Comparison of ENCODE assay signal across 20 cellular contexts in genomic region chr19:28169168-28169862, GRCh38.
DNase-seq lines count a peak whose midpoint lies in the region; ATAC-seq and TF ChIP-seq lines count a peak whose summit lies in the region.
"Had no signal": no experiment of that assay in that cellular context is flagged by ENCODE, and none has a peak within 500 bp of the region (broad histone marks: within the 10 kb centered on the region; RNA-seq: fewer than 3 reads in every experiment).

No MANE protein-coding gene starts in this region.

- H3K4me1 Mint-ChIP-seq in WTC11, result peaks cover 62% of the 10 kb centered on the region
- no peaks in the 10 kb centered on the region for H3K4me1 Mint-ChIP-seq in activated CD4-positive, alpha-beta T cell treated with anti-CD3 and anti-CD28 coated beads, Interleukin-2, amount 10 ng/mL, durations not matched to agents 24 days and 14 days
- H3K4me1 Mint-ChIP-seq: activated CD8-positive, alpha-beta memory T cell treated with anti-CD3 and anti-CD28 coated beads, Interleukin-2, amount 10 ng/mL, durations not matched to agents 7 days and 5 days; activated naive CD8-positive, alpha-beta T cell treated with anti-CD3 and anti-CD28 coated beads for 36 hours had no signal

- CTCF ChIA-PET in WTC11 (lab: Charles Lee), result interaction anchor here (0.9 to 2.8 kb wide), 5 partner anchors 16 to 203 kb away, joined by 3 to 9 read pairs (median 3); no protein-coding TSS in a partner anchor

- peak overlapping the region; percentile 29 for H3K4me3 Mint-ChIP-seq in WTC11
- H3K4me3 Mint-ChIP-seq in activated CD4-positive, alpha-beta T cell treated with anti-CD3 and anti-CD28 coated beads, Interleukin-2, amount 10 ng/mL, durations not matched to agents 24 days and 14 days, result no peak overlapping the region
- H3K4me3 Mint-ChIP-seq: activated CD8-positive, alpha-beta memory T cell treated with anti-CD3 and anti-CD28 coated beads, Interleukin-2, amount 10 ng/mL, durations not matched to agents 7 days and 5 days; activated naive CD8-positive, alpha-beta T cell treated with anti-CD3 and anti-CD28 coated beads for 36 hours had no signal

- DNase-seq in NCI-H1105 (lab: John Stamatoyannopoulos, UW), result peak; percentile 16
- peak; percentile 32 for DNase-seq in WTC11 (ENCODE audit: low spot score)
- peak; percentile 78 for DNase-seq in islet precursor cell
- no peak for DNase-seq in KG1 (lab: John Stamatoyannopoulos, UW)
- DNase-seq in activated CD4-positive, alpha-beta T cell treated with anti-CD3 and anti-CD28 coated beads, Interleukin-2, amount 10 ng/mL, durations not matched to agents 24 days and 14 days, result no peak
- no peak for DNase-seq in NCI-H510A (lab: John Stamatoyannopoulos, UW)
- no peak for DNase-seq in cerebellar nuclear complex (lab: John Stamatoyannopoulos, UW)
- DNase-seq: activated CD4-positive, alpha-beta T cell treated with anti-CD3 and anti-CD28 coated beads for 1 hour; activated CD8-positive, alpha-beta memory T cell treated with anti-CD3 and anti-CD28 coated beads, Interleukin-2, amount 10 ng/mL, durations not matched to agents 7 days and 5 days; activated naive CD8-positive, alpha-beta T cell treated with anti-CD3 and anti-CD28 coated beads for 36 hours; HCEC 1CT; hippocampal formation; left cardiac atrium; midbrain; spleen; T1000 had no signal

- ATAC-seq in WTC11, result peak; percentile 83
- ATAC-seq: activated CD8-positive, alpha-beta memory T cell treated with anti-CD3 and anti-CD28 coated beads, Interleukin-2, amount 10 ng/mL, durations not matched to agents 7 days and 5 days had no signal

- POLR2A ChIA-PET in WTC11 (lab: Charles Lee), result interaction anchor here (0.9 kb wide), 1 partner anchor 69 kb away, joined by 3 read pairs; no protein-coding TSS in a partner anchor

- no peaks in the 10 kb centered on the region for H3K36me3 Mint-ChIP-seq in WTC11
- H3K36me3 Mint-ChIP-seq in activated CD4-positive, alpha-beta T cell treated with anti-CD3 and anti-CD28 coated beads, Interleukin-2, amount 10 ng/mL, durations not matched to agents 24 days and 14 days (ENCODE audit: low read depth), result no peaks in the 10 kb centered on the region
- H3K36me3 Mint-ChIP-seq: activated CD8-positive, alpha-beta memory T cell treated with anti-CD3 and anti-CD28 coated beads, Interleukin-2, amount 10 ng/mL, durations not matched to agents 7 days and 5 days; activated naive CD8-positive, alpha-beta T cell treated with anti-CD3 and anti-CD28 coated beads for 36 hours had no signal

- peaks cover 13% of the 10 kb centered on the region for H3K9me3 Mint-ChIP-seq in WTC11
- peaks cover 9% of the 10 kb centered on the region for H3K9me3 Mint-ChIP-seq in activated CD4-positive, alpha-beta T cell treated with anti-CD3 and anti-CD28 coated beads, Interleukin-2, amount 10 ng/mL, durations not matched to agents 24 days and 14 days
- H3K9me3 Mint-ChIP-seq: activated naive CD8-positive, alpha-beta T cell treated with anti-CD3 and anti-CD28 coated beads for 36 hours had no signal

- peak overlapping the region; percentile 52 for H3K27ac ChIP-seq in 22Rv1
- H3K27ac ChIP-seq: BLaER1 treated with 17β-estradiol and CSF1 and Interleukin-3, amounts not matched to agents 10 nM and 100 nM; coronary artery; spleen; vagina had no signal

- intact Hi-C loops in activated CD4-positive, alpha-beta T cell treated with anti-CD3 and anti-CD28 coated beads, Interleukin-2, amount 10 ng/mL, durations not matched to agents 24 days and 14 days (cut with micrococcal nuclease), result no loop called here

- TF ChIP-seq CTCF in 22Rv1 (IDR thresholded peaks at IDR 0.05) (no peak), WTC11 (IDR thresholded peaks at IDR 0.05) (no peak)

- peak overlapping the region; percentile 98 for H3K27ac Mint-ChIP-seq in WTC11
- no peak overlapping the region for H3K27ac Mint-ChIP-seq in activated CD4-positive, alpha-beta T cell treated with anti-CD3 and anti-CD28 coated beads, Interleukin-2, amount 10 ng/mL, durations not matched to agents 24 days and 14 days
- H3K27ac Mint-ChIP-seq: activated CD8-positive, alpha-beta memory T cell treated with anti-CD3 and anti-CD28 coated beads, Interleukin-2, amount 10 ng/mL, durations not matched to agents 7 days and 5 days; activated naive CD8-positive, alpha-beta T cell treated with anti-CD3 and anti-CD28 coated beads for 36 hours had no signal

- H3K27me3 Mint-ChIP-seq in WTC11 (ENCODE audit: low read depth), result no peaks in the 10 kb centered on the region
- H3K27me3 Mint-ChIP-seq in activated CD4-positive, alpha-beta T cell treated with anti-CD3 and anti-CD28 coated beads, Interleukin-2, amount 10 ng/mL, durations not matched to agents 24 days and 14 days, result no peaks in the 10 kb centered on the region
- H3K27me3 Mint-ChIP-seq: activated CD8-positive, alpha-beta memory T cell treated with anti-CD3 and anti-CD28 coated beads, Interleukin-2, amount 10 ng/mL, durations not matched to agents 7 days and 5 days; activated naive CD8-positive, alpha-beta T cell treated with anti-CD3 and anti-CD28 coated beads for 36 hours had no signal

TF ChIP-seq in WTC11, 78 proteins besides CTCF, POLR2A, EP300 and RAD21:
- TF ChIP-seq TEAD4 (CRISPR knock-in tag; IDR thresholded peaks at IDR 0.05) (no peak), USF2 (CRISPR knock-in tag; IDR thresholded peaks at IDR 0.05) (no peak), SMAD4 (CRISPR knock-in tag; IDR thresholded peaks at IDR 0.05) (no peak), EMX1 (CRISPR knock-in tag; IDR thresholded peaks at IDR 0.05) (no peak), SP1 (CRISPR knock-in tag; conservative IDR thresholded peaks at IDR 0.05) (no peak), NFE2L1 (CRISPR knock-in tag; IDR thresholded peaks at IDR 0.05) (no peak), JUN (CRISPR knock-in tag; IDR thresholded peaks at IDR 0.05) (no peak), CBFB (CRISPR knock-in tag; IDR thresholded peaks at IDR 0.05; ENCODE audit: low read depth) (no peak), TP53 (CRISPR knock-in tag; IDR thresholded peaks at IDR 0.05) (no peak), GRHL2 (CRISPR knock-in tag; IDR thresholded peaks at IDR 0.05; ENCODE audit: insufficient replicate concordance, severe bottlenecking) (no peak), ZNF263 (CRISPR knock-in tag; IDR thresholded peaks at IDR 0.05; ENCODE audit: low read depth) (no peak), RORB (CRISPR knock-in tag; IDR thresholded peaks at IDR 0.05) (no peak), NFYB (CRISPR knock-in tag; conservative IDR thresholded peaks at IDR 0.05; ENCODE audit: low read depth) (no peak), TCF7 (CRISPR knock-in tag; IDR thresholded peaks at IDR 0.05; ENCODE audit: low read depth) (no peak), ZBTB21 (CRISPR knock-in tag; IDR thresholded peaks at IDR 0.05; ENCODE audit: borderline replicate concordance) (no peak), GABPB1 (CRISPR knock-in tag; IDR thresholded peaks at IDR 0.05) (no peak)
- TF ChIP-seq, protein P1, sequence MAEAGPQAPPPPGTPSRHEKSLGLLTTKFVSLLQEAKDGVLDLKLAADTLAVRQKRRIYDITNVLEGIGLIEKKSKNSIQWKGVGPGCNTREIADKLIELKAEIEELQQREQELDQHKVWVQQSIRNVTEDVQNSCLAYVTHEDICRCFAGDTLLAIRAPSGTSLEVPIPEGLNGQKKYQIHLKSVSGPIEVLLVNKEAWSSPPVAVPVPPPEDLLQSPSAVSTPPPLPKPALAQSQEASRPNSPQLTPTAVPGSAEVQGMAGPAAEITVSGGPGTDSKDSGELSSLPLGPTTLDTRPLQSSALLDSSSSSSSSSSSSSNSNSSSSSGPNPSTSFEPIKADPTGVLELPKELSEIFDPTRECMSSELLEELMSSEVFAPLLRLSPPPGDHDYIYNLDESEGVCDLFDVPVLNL (CRISPR knock-in tag; IDR thresholded peaks at IDR 0.05; ENCODE audit: borderline replicate concordance, low read depth), result no peak
- TF ChIP-seq, protein P2, sequence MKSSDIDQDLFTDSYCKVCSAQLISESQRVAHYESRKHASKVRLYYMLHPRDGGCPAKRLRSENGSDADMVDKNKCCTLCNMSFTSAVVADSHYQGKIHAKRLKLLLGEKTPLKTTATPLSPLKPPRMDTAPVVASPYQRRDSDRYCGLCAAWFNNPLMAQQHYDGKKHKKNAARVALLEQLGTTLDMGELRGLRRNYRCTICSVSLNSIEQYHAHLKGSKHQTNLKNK (CRISPR knock-in tag; IDR thresholded peaks at IDR 0.05), result no peak

Comparison
In these comparisons a context has a peak if more than half of its experiments do, and no peak if none do; other contexts are left out.
1. DNase-seq: peak in NCI-H1105 (single experiment), WTC11 (single experiment) and islet precursor cell (single experiment); none in KG1 (single experiment), activated CD4-positive, alpha-beta T cell treated with anti-CD3 and anti-CD28 coated beads, Interleukin-2, amount 10 ng/mL, durations not matched to agents 24 days and 14 days (single experiment), NCI-H510A (single experiment) and cerebellar nuclear complex (0 of 2).